9 cellular contexts compared by ENCODE assay signal in the genomic region with DNA sequence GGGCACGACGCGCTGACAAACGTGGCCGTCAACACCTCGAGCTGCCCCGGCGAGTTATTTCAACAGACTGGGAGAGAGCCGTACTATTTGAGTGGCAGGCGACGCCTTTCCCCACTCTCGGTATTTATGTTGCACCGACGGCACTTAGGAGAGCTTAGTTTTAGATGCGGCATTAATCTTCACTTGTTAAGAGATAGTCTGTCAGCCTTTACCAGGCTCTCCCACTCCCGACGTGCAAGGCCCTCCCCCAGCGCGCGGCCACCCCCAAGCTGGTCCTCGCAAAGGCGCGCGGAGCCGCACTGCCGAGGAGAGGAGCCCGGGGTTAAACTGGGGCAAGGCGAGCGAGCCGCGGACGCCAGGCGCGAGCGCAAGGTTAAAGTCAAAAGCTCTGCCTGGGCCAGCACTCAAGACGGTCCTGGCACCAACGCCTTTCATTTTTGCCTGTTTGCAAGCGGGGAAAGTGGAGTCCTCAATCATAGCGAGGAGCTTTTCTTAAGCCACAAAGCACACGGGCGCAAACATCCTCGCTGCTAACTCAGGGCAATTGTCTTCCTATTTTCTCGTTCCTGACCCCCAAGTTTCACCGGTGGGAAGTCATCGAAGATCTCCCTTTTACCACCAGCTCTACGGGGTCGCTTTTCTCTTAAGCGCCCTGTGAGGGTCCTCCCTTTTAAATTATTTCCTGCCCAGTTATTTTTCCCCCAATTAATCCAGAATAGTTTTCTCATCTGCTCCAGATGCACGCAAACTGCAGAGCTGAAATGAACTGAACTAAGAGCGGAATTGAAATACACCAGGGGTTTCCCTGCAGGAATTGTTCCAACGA.
DNase-seq lines count a peak whose midpoint lies in the region; ATAC-seq and TF ChIP-seq lines count a peak whose summit lies in the region.
"Had no signal": no experiment of that assay in that cellular context is flagged by ENCODE, and none has a peak within 500 bp of the region (broad histone marks: within the 10 kb centered on the region; RNA-seq: fewer than 3 reads in every experiment).

No MANE protein-coding gene starts in this region.

- no peaks in the 10 kb centered on the region for H3K9me3 ChIP-seq in neuronal stem cell (replicated peaks in 1 of 2; ENCODE audit: control insufficient read depth in 2 of 2, insufficient read depth in 1 of 2, low read depth in 1 of 2, low read length in 2 of 2)
- no peaks in the 10 kb centered on the region for H3K9me3 ChIP-seq in PC-3 (ENCODE audit: low read length)

- H3K4me3 Mint-ChIP-seq in Calu3 (ENCODE audit: low read depth, unreplicated experiment), result peak overlapping the region; percentile 70

- peaks cover 68% of the 10 kb centered on the region for H3K4me1 Mint-ChIP-seq in Calu3 (ENCODE audit: low read depth, unreplicated experiment)

- no peak overlapping the region for H2BK15ac ChIP-seq in neuronal stem cell (ENCODE audit: low read length)

- H3K4me3 ChIP-seq in neuronal stem cell (ENCODE audit: low read length in 2 of 2) (no peak overlapping the region), PC-3 (ENCODE audit: low read length) (no peak overlapping the region)

- H2BK12ac ChIP-seq in neuronal stem cell (ENCODE audit: low read length), result no peak overlapping the region

- no peaks in the 10 kb centered on the region for H4K20me1 ChIP-seq in PC-3 (ENCODE audit: low read length)

- H3K36me3 ChIP-seq in neuronal stem cell (replicated peaks in 1 of 2; ENCODE audit: control insufficient read depth in 2 of 2, insufficient read depth in 2 of 2, low read length in 2 of 2) (no peaks in the 10 kb centered on the region), PC-3 (ENCODE audit: low read depth, low read length) (no peaks in the 10 kb centered on the region)

- H3K36me3 Mint-ChIP-seq in Calu3 (ENCODE audit: insufficient read depth, unreplicated experiment), result peaks cover 37% of the 10 kb centered on the region

- no peak overlapping the region for H3K9ac ChIP-seq in neuronal stem cell (ENCODE audit: low read depth, low read length, poor library complexity)
- no peak overlapping the region for H3K9ac ChIP-seq in PC-3 (ENCODE audit: low read length)

- H3K79me2 ChIP-seq in PC-3 (ENCODE audit: low read length), result no peaks in the 10 kb centered on the region

- intact Hi-C loops in Calu3 (cut with micrococcal nuclease; ENCODE audit: unreplicated experiment), result loop anchor here (5.0 kb wide), 4 partner anchors 100 to 285 kb away; no protein-coding TSS in a partner anchor
- intact Hi-C loops in PC-3 (cut with micrococcal nuclease), result no loop called here

- H3K9me2 ChIP-seq in PC-3 (replicated peaks; ENCODE audit: low read length), result no peaks in the 10 kb centered on the region

- H3K27me3 ChIP-seq in neuronal stem cell (ENCODE audit: control insufficient read depth in 3 of 3, insufficient read depth in 3 of 3, low read depth in 1 of 3, low read length in 3 of 3) (peaks cover 26 to 100% (median 56%) of the 10 kb centered on the region in 3 experiments), PC-3 (ENCODE audit: low read length) (peaks cover 100% of the 10 kb centered on the region)

- no peak overlapping the region for H3K27ac ChIP-seq in neuronal stem cell (replicated peaks; ENCODE audit: low read length)
- no peak overlapping the region for H3K27ac ChIP-seq in PC-3 (ENCODE audit: low read length)

- DNase-seq in Calu3 (peak; percentile 53), NCI-H82 treated with DMSO at 0.1 percent for 48 hours (lab: John Stamatoyannopoulos, UW; ENCODE audit: unreplicated experiment) (peak; percentile 63), glomerular visceral epithelial cell (ENCODE audit: extremely low spot score) (peak; percentile 25), neuronal stem cell (ENCODE audit: low spot score) (no peak), NCI-H187 treated with DMSO at 0.1 percent for 48 hours (lab: John Stamatoyannopoulos, UW) (no peak), PC-3 (no peak), AG08396 (ENCODE audit: low spot score) (no peak)
- DNase-seq in activated effector memory CD4-positive, alpha-beta T cell treated with anti-CD3 and anti-CD28 coated beads, Interleukin-2, amount 50 U/mL, for 16 hours, result no peak
- DNase-seq: DND-41 had no signal

- no peaks in the 10 kb centered on the region for H3K79me1 ChIP-seq in neuronal stem cell (ENCODE audit: low read depth, low read length)

- H3K27me3 Mint-ChIP-seq in Calu3 (ENCODE audit: unreplicated experiment), result no peaks in the 10 kb centered on the region

- H3F3A ChIP-seq in PC-3 (ENCODE audit: low read length, unreplicated experiment), result no peaks in the 10 kb centered on the region

- H4K8ac ChIP-seq in neuronal stem cell (ENCODE audit: low read depth, low read length), result no peak overlapping the region

- H3K9me3 Mint-ChIP-seq in Calu3 (ENCODE audit: low read depth, unreplicated experiment), result no peaks in the 10 kb centered on the region

- WGBS in neuronal stem cell (ENCODE audit: extremely low coverage in 2 of 2, insufficient read length in 2 of 2, insufficient replicate concordance in 1 of 2), 2 donors, result no CpG with 5 or more reads among the region's 51 CpGs

- H2AFZ ChIP-seq in neuronal stem cell (ENCODE audit: low read length) (peak overlapping the region; percentile 82), PC-3 (ENCODE audit: low read length) (no peak overlapping the region)

- H2BK5ac ChIP-seq in neuronal stem cell (ENCODE audit: low read length), result no peak overlapping the region

- no peak overlapping the region for H2AK5ac ChIP-seq in neuronal stem cell (ENCODE audit: low read depth, low read length)

- TF ChIP-seq CTCF in Calu3 (IDR thresholded peaks at IDR 0.05; ENCODE audit: unreplicated experiment), result no peak
- no peak for TF ChIP-seq CTCF in PC-3 (conservative IDR thresholded peaks at IDR 0.05; ENCODE audit: low read depth, low read length)

- peak overlapping the region; percentile 50 for H3K4me2 ChIP-seq in neuronal stem cell (ENCODE audit: insufficient read depth, low read length, poor library complexity, severe bottlenecking)
- no peak overlapping the region for H3K4me2 ChIP-seq in PC-3 (ENCODE audit: low read length)

- no peak for ATAC-seq in PC-3

- H3K4me1 ChIP-seq in neuronal stem cell (ENCODE audit: control insufficient read depth in 2 of 2, insufficient read depth in 1 of 2, low read depth in 1 of 2, low read length in 2 of 2) (peaks cover 7 to 11% of the 10 kb centered on the region in 2 donors), PC-3 (ENCODE audit: insufficient read depth, low read length) (no peaks in the 10 kb centered on the region)

- H3K23ac ChIP-seq in neuronal stem cell (ENCODE audit: low read depth, low read length, poor library complexity), result no peak overlapping the region

- BruUV-seq in Calu3 (replicated peaks; lab: Mats Ljungman, UMichigan) (TSS peak; percentile 60), PC-3 (replicated peaks; lab: Mats Ljungman, UMichigan) (no TSS peak)

- H3K4ac ChIP-seq in neuronal stem cell (ENCODE audit: low read length), result no peak overlapping the region

- POLR2A ChIA-PET in PC-3 (lab: Charles Lee; ENCODE audit: unreplicated experiment), result no interaction called here

- H3K18ac ChIP-seq in neuronal stem cell (ENCODE audit: low read length), result no peak overlapping the region

- CTCF ChIA-PET in Calu3 (lab: Charles Lee), result interaction anchor here (0.6 to 2.3 kb wide), 6 partner anchors 12 to 168 kb away, joined by 3 to 8 read pairs (median 4); no protein-coding TSS in a partner anchor
- CTCF ChIA-PET in PC-3 (lab: Charles Lee), result no interaction called here

- no peak overlapping the region for H3K14ac ChIP-seq in neuronal stem cell (ENCODE audit: low read length)

- H3K27ac Mint-ChIP-seq in Calu3 (ENCODE audit: unreplicated experiment), result peak overlapping the region; percentile 78

- H4K91ac ChIP-seq in neuronal stem cell (ENCODE audit: low read depth, low read length, poor library complexity), result no peak overlapping the region

- H2BK120ac ChIP-seq in neuronal stem cell (ENCODE audit: low read depth, low read length), result no peak overlapping the region

Comparison
In these comparisons a context has a peak if more than half of its experiments do, and no peak if none do; other contexts are left out.
1. DNase-seq: peak in Calu3 (single experiment), NCI-H82 treated with DMSO at 0.1 percent for 48 hours (single experiment) and glomerular visceral epithelial cell (single experiment); none in neuronal stem cell (single experiment), activated effector memory CD4-positive, alpha-beta T cell treated with anti-CD3 and anti-CD28 coated beads, Interleukin-2, amount 50 U/mL, for 16 hours (single experiment), NCI-H187 treated with DMSO at 0.1 percent for 48 hours (single experiment), PC-3 (single experiment) and AG08396 (single experiment).